In the genomic region with DNA sequence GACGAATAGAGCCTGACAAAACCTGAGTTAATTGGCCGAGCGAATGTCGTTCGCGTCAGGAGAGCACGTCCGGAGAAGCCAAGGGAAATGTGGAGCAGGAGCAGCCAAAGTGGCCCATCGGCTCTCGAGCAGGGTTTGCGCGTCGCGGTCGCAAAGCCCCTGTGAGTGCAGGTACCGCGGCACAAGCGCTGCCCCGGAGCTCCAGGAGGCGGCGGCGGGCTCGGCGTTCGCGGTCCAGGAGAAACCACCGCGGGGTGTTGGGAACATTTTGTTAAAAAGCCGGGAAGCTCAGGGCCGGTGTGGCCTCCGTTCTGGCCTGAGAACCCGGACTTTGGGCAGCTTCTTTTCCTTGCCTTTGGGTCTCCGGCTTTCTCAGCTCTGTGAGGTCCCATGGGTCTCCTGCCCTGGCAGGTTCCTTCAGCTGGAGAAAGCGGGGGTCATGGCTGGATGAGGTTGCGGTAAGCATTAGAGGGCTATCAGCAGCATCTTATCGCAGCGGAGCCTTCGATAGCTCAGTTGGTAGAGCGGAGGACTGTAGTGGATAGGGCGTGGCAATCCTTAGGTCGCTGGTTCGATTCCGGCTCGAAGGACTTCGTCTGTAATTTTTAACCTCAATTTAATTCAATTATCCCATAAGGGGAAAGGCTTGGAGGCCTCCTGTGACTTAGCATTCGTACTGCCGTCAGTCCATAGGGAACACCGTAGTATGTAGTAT, we compare ENCODE assay signal across 8 cellular contexts. TPM values are rescaled to one million over a fixed set of nuclear protein-coding genes. Genes with fewer than 3 reads are reported as not detected.
DNase-seq lines count a peak whose midpoint lies in the region; ATAC-seq and TF ChIP-seq lines count a peak whose summit lies in the region.

No MANE protein-coding gene starts in this region.

- DNase-seq in CD14-positive monocyte (ENCODE audit: low spot score), result peak; percentile 85
- peak; percentile 92 for DNase-seq in NCI-H748 (lab: John Stamatoyannopoulos, UW; ENCODE audit: unreplicated experiment)
- peak; percentile 88 to 89 for DNase-seq in activated CD4-positive, alpha-beta T cell treated with anti-CD3 and anti-CD28 coated beads, Interleukin-2, amount 50 U/mL, for 4 hours
- peak; percentile 88 to 97 (median 94) for DNase-seq in dorsolateral prefrontal cortex
- peak; percentile 95 to 99 for DNase-seq in lower leg skin (ENCODE audit: low spot score in 2 of 2)
- DNase-seq in stimulated activated CD4-positive, alpha-beta T cell treated with anti-CD3 and anti-CD28 coated beads, Interleukin-4, amount 100 ng/mL, for 48 hours (ENCODE audit: low read depth in 2 of 2), result peak; percentile 80 to 90

- TF ChIP-seq POLR2A in lower leg skin (IDR thresholded peaks at IDR 0.05), result no peak

- H3K4me3 Mint-ChIP-seq in CD14-positive monocyte, result peak overlapping the region; percentile 97

- peaks cover 6 to 16% of the 10 kb centered on the region in 2 donors for H3K36me3 Mint-ChIP-seq in CD14-positive monocyte

- no peaks in the 10 kb centered on the region for H3K27me3 ChIP-seq in dorsolateral prefrontal cortex

- peak overlapping the region; percentile 68 to 98 (median 91) for H3K4me3 ChIP-seq in dorsolateral prefrontal cortex
- H3K4me3 ChIP-seq in lower leg skin (ENCODE audit: low read depth, poor library complexity, severe bottlenecking), result peak overlapping the region; percentile 75

- peaks cover 19% of the 10 kb centered on the region for H3K4me1 Mint-ChIP-seq in CD14-positive monocyte

- H3K27ac ChIP-seq in dorsolateral prefrontal cortex, result peak overlapping the region; percentile 73 to 100 (median 97)

- intact Hi-C loops in CD14-positive monocyte (cut with micrococcal nuclease), result loop anchor here (5.0 kb wide), 1 partner anchor 37 kb away; a partner anchor contains a TSS
- intact Hi-C loops in dorsolateral prefrontal cortex (cut with DNase I), result loop anchor here (1.0 to 10.0 kb wide), 5 partner anchors 18 to 84 kb away; a partner anchor contains a TSS
- intact Hi-C loops in lower leg skin (cut with DNase I; ENCODE audit: low total_unique reads), result no loop called here

- ATAC-seq in GM19372 (IDR thresholded peaks at IDR 0.05; ENCODE audit: low read depth, unreplicated experiment) (peak; percentile 49), HG03521 (IDR thresholded peaks at IDR 0.05; ENCODE audit: unreplicated experiment) (peak; percentile 41)

- no peaks in the 10 kb centered on the region for H3K9me3 Mint-ChIP-seq in CD14-positive monocyte

- WGBS in lower leg skin, 2 donors, result 0 to 1% methylated on average over 17 to 46 of the region's 48 CpGs

- peaks cover 5 to 15% (median 12%) of the 10 kb centered on the region in 3 donors for H3K27me3 Mint-ChIP-seq in CD14-positive monocyte (ENCODE audit: low read depth in 3 of 3)

- peak; percentile 28 for TF ChIP-seq CTCF in CD14-positive monocyte (IDR thresholded peaks at IDR 0.05)
- peak in 36 of 56 donors; percentile 6 to 57 (median 34) for TF ChIP-seq CTCF in dorsolateral prefrontal cortex (IDR thresholded peaks at IDR 0.05 in 54 of 56, conservative IDR thresholded peaks at IDR 0.05 in 2 of 56; ENCODE audit: low read depth in 1 of 56, partially characterized antibody in 56 of 56)
- no peak for TF ChIP-seq CTCF in lower leg skin (IDR thresholded peaks at IDR 0.05)

- H3K27ac Mint-ChIP-seq in CD14-positive monocyte, result peak overlapping the region; percentile 35 to 95 (median 89)

RNA-seq across cellular contexts. Expression of a gene that starts 1.0 kb away (rescaled TPM):
- 1 to 10 TPM; 4.4 to 4.8 TPM for polyA plus RNA-seq in CD14-positive monocyte
- total RNA-seq in dorsolateral prefrontal cortex (10 to 100 TPM; 11.3 to 22.7 (median 15.9) TPM), lower leg skin (10 to 100 TPM in 3 of 4 donors, 1 to 10 TPM in 1; 9.4 to 17.0 (median 16.4) TPM)

RNA-seq across cellular contexts. Expression of a gene that starts 17.7 kb away (rescaled TPM):
- 10 to 100 TPM; 18.3 to 26.9 TPM for polyA plus RNA-seq in CD14-positive monocyte
- 10 to 100 TPM; 30.6 to 65.3 (median 43.5) TPM for total RNA-seq in dorsolateral prefrontal cortex
- total RNA-seq in lower leg skin, result 10 to 100 TPM; 30.3 to 43.9 (median 32.0) TPM

RNA-seq across cellular contexts. Expression of a gene that starts 21.0 kb away (rescaled TPM):
- 100 to 1,000 TPM; 615 to 635 TPM for polyA plus RNA-seq in CD14-positive monocyte
- total RNA-seq in dorsolateral prefrontal cortex (100 to 1,000 TPM in 85 of 120 experiments, 10 to 100 TPM in 35; 62.3 to 158 (median 110) TPM), lower leg skin (100 to 1,000 TPM; 144 to 236 (median 195) TPM)

RNA-seq across cellular contexts. Expression of a gene that starts 28.0 kb away (rescaled TPM):
- polyA plus RNA-seq in CD14-positive monocyte, result 1 to 10 TPM in 1 of 2 donors, under 1 TPM in 1; 0.44 to 1.0 TPM
- 10 to 100 TPM in 23 of 120 experiments, 1 to 10 TPM in 97; 3.2 to 19.4 (median 7.4) TPM for total RNA-seq in dorsolateral prefrontal cortex
- 10 to 100 TPM in 1 of 4 donors, 1 to 10 TPM in 3; 3.6 to 17.9 (median 7.9) TPM for total RNA-seq in lower leg skin

RNA-seq across cellular contexts. Expression of a gene that starts 36.1 kb away (rescaled TPM):
- polyA plus RNA-seq in CD14-positive monocyte, result 1 to 10 TPM; 6.6 to 7.3 TPM
- total RNA-seq in dorsolateral prefrontal cortex (10 to 100 TPM in 119 of 120 experiments, 1 to 10 TPM in 1; 8.0 to 24.7 (median 16.7) TPM), lower leg skin (10 to 100 TPM in 1 of 4 donors, 1 to 10 TPM in 3; 2.5 to 10.4 (median 3.3) TPM)

Comparison
In these comparisons a context has a peak if more than half of its experiments do, and no peak if none do; other contexts are left out.
1. Peak in every context shown above with its lines: DNase-seq, ATAC-seq, H3K4me3 ChIP-seq and H3K27ac ChIP-seq.
2. CTCF ChIP-seq: peak in CD14-positive monocyte (single experiment) and dorsolateral prefrontal cortex (36 of 56); none in lower leg skin (0 of 3).